6 cellular contexts compared by ENCODE assay signal in the genomic region with DNA sequence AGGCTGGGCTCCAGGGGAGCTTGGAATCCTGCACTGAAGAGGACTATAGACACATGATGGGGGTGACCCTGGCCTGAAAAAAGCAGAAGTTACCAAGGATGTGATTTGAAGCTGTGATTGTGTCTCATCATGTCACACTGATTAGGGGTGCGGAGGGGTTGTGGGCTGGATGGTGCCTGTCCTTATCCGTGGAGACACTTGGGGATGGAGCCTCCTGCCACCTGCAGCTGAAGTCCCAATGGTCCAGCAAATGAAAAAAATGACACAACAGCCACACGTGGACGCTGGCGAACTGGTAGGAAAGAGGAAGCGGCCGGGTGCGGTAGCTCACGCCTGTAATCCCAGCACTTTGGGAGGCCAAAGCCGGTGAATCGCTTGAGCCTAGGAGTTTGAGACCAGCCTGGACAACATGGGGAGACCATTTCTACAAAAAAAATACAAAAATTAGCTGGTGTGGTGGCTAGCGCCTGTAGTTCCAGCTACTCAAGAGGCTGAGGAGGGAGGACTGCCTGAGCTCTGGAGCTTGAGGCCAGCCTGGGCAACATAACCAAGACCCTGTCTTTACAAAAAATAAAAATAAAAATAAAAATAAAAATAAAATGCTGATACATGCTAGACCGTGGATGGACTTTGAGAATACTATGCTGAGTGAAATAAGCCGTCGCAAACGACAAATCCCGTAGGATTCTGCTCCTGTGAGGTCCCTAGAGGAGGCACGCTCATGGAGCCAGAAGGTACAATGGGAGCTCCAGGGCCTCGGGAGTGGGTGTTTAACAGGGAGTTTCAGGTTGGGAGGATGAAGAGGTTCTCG. TPM values are rescaled to one million over a fixed set of nuclear protein-coding genes. Genes with fewer than 3 reads are reported as not detected.
A peak's percentile ranks its signal among the peaks of the same experiment; 100 is the strongest.
DNase-seq lines count a peak whose midpoint lies in the region; ATAC-seq and TF ChIP-seq lines count a peak whose summit lies in the region.

No MANE protein-coding gene starts in this region.

- no peak for ATAC-seq in lung (ENCODE audit: insufficient read depth, low FRiP score)

- H3K36me3 ChIP-seq in lung (ENCODE audit: control insufficient read depth in 2 of 2, insufficient read depth in 2 of 2, low read length in 2 of 2): peaks cover 0 to 5% of the 10 kb centered on the region in 2 donors

- H3K9me3 Mint-ChIP-seq in HFFc6: no peaks in the 10 kb centered on the region

- H3K4me1 ChIP-seq in lung (ENCODE audit: control insufficient read depth in 2 of 2, insufficient read depth in 2 of 2, low read length in 2 of 2): peaks cover 0 to 19% of the 10 kb centered on the region in 2 donors

- peaks cover 1% of the 10 kb centered on the region; the same call in 1 of the 2 replicates for H3K27me3 Mint-ChIP-seq in HFFc6 (ENCODE audit: insufficient read depth)

- peaks cover 27% of the 10 kb centered on the region for H3K4me1 Mint-ChIP-seq in HFFc6 (ENCODE audit: low read depth)

- TF ChIP-seq CTCF in HFFc6 (IDR thresholded peaks at IDR 0.05): no peak
- no peak for TF ChIP-seq CTCF in WI38 (IDR thresholded peaks at IDR 0.05; ENCODE audit: low read depth, low read length)
- TF ChIP-seq CTCF in lung (IDR thresholded peaks at IDR 0.05; ENCODE audit: control extremely low read depth, extremely low read depth): no peak

- H3K9me3 ChIP-seq in lung (ENCODE audit: control insufficient read depth in 2 of 2, insufficient read depth in 1 of 2, low read length in 1 of 2): no peaks in the 10 kb centered on the region

- no peak for DNase-seq in HFFc6
- no peak for DNase-seq in lung (ENCODE audit: low spot score)
- no peak for DNase-seq in GOT3 (lab: John Stamatoyannopoulos, UW)
- no peak for DNase-seq in NK-92 (lab: John Stamatoyannopoulos, UW; ENCODE audit: unreplicated experiment)
- no peak for DNase-seq in cerebellar cortex (ENCODE audit: low spot score)

- WGBS in lung, 2 donors: 42% methylated on average over 20 of the region's 20 CpGs

- 0 out of 2 replicates have a peak, but pooled peaks cover 6% of the 10 kb centered on the region for H3K36me3 Mint-ChIP-seq in HFFc6 (ENCODE audit: low read depth)

- H3K27ac ChIP-seq in lung (ENCODE audit: low read depth in 1 of 2, low read length in 1 of 2): peak overlapping the region; percentile 73 to 91

- peak overlapping the region; percentile 89 for H3K27ac Mint-ChIP-seq in HFFc6

- peak overlapping the region; percentile 63 for H3K4me3 ChIP-seq in WI38 (ENCODE audit: low read depth, low read length)
- H3K4me3 ChIP-seq in lung: peak overlapping the region; percentile 43

- H3K27me3 ChIP-seq in lung (ENCODE audit: control insufficient read depth, insufficient read depth): no peaks in the 10 kb centered on the region

- peak overlapping the region; percentile 90 for H3K4me3 Mint-ChIP-seq in HFFc6

RNA-seq across cellular contexts. Expression of a gene that starts 0.8 kb away (rescaled TPM):
- 1 to 10 TPM; 4.2 to 5.8 (median 4.7) TPM for total RNA-seq in HFFc6 (2021; fragmentation: NEBNext Ultra II Directional; extraction: Animal tissue kit (Norgen Biotek cat#: 25700))
- total RNA-seq in lung: 10 to 100 TPM in 1 of 2 donors, 1 to 10 TPM in 1; 8.4 to 21.4 TPM
- polyA plus RNA-seq in lung: 1 to 10 TPM; 2.8 to 5.4 TPM

RNA-seq across cellular contexts. Expression of a gene that starts 15.0 kb away (rescaled TPM):
- total RNA-seq in HFFc6 (2021; fragmentation: NEBNext Ultra II Directional; extraction: Animal tissue kit (Norgen Biotek cat#: 25700)): 1 to 10 TPM; 1.1 to 2.3 (median 1.2) TPM
- total RNA-seq in lung: 1 to 10 TPM; 1.8 to 6.7 TPM
- 1 to 10 TPM; 1.5 to 3.4 TPM for polyA plus RNA-seq in lung

RNA-seq across cellular contexts. Expression of a gene that starts 24.7 kb away (rescaled TPM):
- 100 to 1,000 TPM; 215 to 313 (median 247) TPM for total RNA-seq in HFFc6 (2021; fragmentation: NEBNext Ultra II Directional; extraction: Animal tissue kit (Norgen Biotek cat#: 25700))
- total RNA-seq in lung: 100 to 1,000 TPM; 158 to 256 TPM
- 100 to 1,000 TPM; 358 to 476 TPM for polyA plus RNA-seq in lung

RNA-seq across cellular contexts. Expression of a gene that starts 43.1 kb away (rescaled TPM):
- total RNA-seq in HFFc6 (2021; fragmentation: NEBNext Ultra II Directional; extraction: Animal tissue kit (Norgen Biotek cat#: 25700)): 1 to 10 TPM in 2 of 6 experiments, under 1 TPM in 4; 0.27 to 1.8 (median 0.53) TPM
- 10 to 100 TPM; 24.6 to 47.3 TPM for total RNA-seq in lung
- polyA plus RNA-seq in lung: 10 to 100 TPM in 1 of 2 donors, 1 to 10 TPM in 1; 5.1 to 26.1 TPM

RNA-seq across cellular contexts. Expression of a gene that starts 55.7 kb away (rescaled TPM):
- 10 to 100 TPM; 48.3 to 55.4 (median 49.6) TPM for total RNA-seq in HFFc6 (2021; fragmentation: NEBNext Ultra II Directional; extraction: Animal tissue kit (Norgen Biotek cat#: 25700))
- total RNA-seq in lung: 10 to 100 TPM; 44.4 to 60.0 TPM
- polyA plus RNA-seq in lung: 100 to 1,000 TPM in 1 of 2 donors, 10 to 100 TPM in 1; 86.6 to 137 TPM
